ENCODE assay signal across 8 cellular contexts in genomic region chrX:39859991-39860861, GRCh38.
A peak's percentile ranks its signal among the peaks of the same experiment; 100 is the strongest.
DNase-seq lines count a peak whose midpoint lies in the region; ATAC-seq and TF ChIP-seq lines count a peak whose summit lies in the region.

No MANE protein-coding gene starts in this region.

- H3K4me3 ChIP-seq in DND-41 (ENCODE audit: low read depth in 1 of 2, low read length in 2 of 2), result no peak overlapping the region
- no peak overlapping the region for H3K4me3 ChIP-seq in esophagus squamous epithelium
- H3K4me3 ChIP-seq in A673 (ENCODE audit: low read depth, low read length, poor library complexity, severe bottlenecking), result no peak overlapping the region

- H3K36me3 Mint-ChIP-seq in T-cell (no peaks in the 10 kb centered on the region), naive B cell (no peaks in the 10 kb centered on the region)

- peak overlapping the region in 1 of 3 donors; percentile 29 for H3K4me3 Mint-ChIP-seq in T-cell
- no peak overlapping the region for H3K4me3 Mint-ChIP-seq in naive B cell

- H2AFZ ChIP-seq in DND-41 (ENCODE audit: low read depth, low read length), result no peak overlapping the region

- peaks cover 45% of the 10 kb centered on the region for H3K4me1 ChIP-seq in DND-41 (ENCODE audit: insufficient read depth, low read length)
- peaks cover 0 to 25% (median 10%) of the 10 kb centered on the region in 3 donors for H3K4me1 ChIP-seq in esophagus squamous epithelium
- peaks cover 10% of the 10 kb centered on the region for H3K4me1 ChIP-seq in A673 (ENCODE audit: insufficient read depth, low read length, poor library complexity, severe bottlenecking)

- H3K9me3 Mint-ChIP-seq in T-cell (no peaks in the 10 kb centered on the region), naive B cell (peaks cover 0 to 6% (median 2%) of the 10 kb centered on the region in 7 donors)

- TF ChIP-seq CTCF in DND-41 (IDR thresholded peaks at IDR 0.05; ENCODE audit: borderline replicate concordance, extremely low read depth, low read length, poor library complexity, severe bottlenecking), result peak; percentile 20
- TF ChIP-seq CTCF in esophagus squamous epithelium (IDR thresholded peaks at IDR 0.05), result no peak
- TF ChIP-seq CTCF in A673 (conservative IDR thresholded peaks at IDR 0.05; ENCODE audit: low read depth, low read length), result no peak

- H4K20me1 ChIP-seq in DND-41 (ENCODE audit: insufficient read depth, low read length), result no peaks in the 10 kb centered on the region

- no TSS peak for BruUV-seq in A673 (replicated peaks; lab: Mats Ljungman, UMichigan)

- TF ChIP-seq POLR2A in esophagus squamous epithelium (IDR thresholded peaks at IDR 0.05), result no peak

- H3K27me3 Mint-ChIP-seq in T-cell (no peaks in the 10 kb centered on the region), naive B cell (peaks cover 0 to 5% (median 4%) of the 10 kb centered on the region in 3 donors)

- no peaks in the 10 kb centered on the region for H3K79me2 ChIP-seq in DND-41 (ENCODE audit: insufficient read depth, low read length)

- H3K9me3 ChIP-seq in DND-41 (ENCODE audit: insufficient read depth, low read length, severe bottlenecking), result no peaks in the 10 kb centered on the region
- no peaks in the 10 kb centered on the region for H3K9me3 ChIP-seq in esophagus squamous epithelium
- no peaks in the 10 kb centered on the region for H3K9me3 ChIP-seq in A673 (ENCODE audit: low read depth, low read length, poor library complexity, severe bottlenecking)

- H3K36me3 ChIP-seq in DND-41 (ENCODE audit: insufficient read depth, low read length) (no peaks in the 10 kb centered on the region), esophagus squamous epithelium (no peaks in the 10 kb centered on the region), A673 (ENCODE audit: insufficient read depth, low read length, poor library complexity, severe bottlenecking) (no peaks in the 10 kb centered on the region)

- 21 to 27% methylated on average over 5 to 9 of the region's 13 CpGs for WGBS in esophagus squamous epithelium, 2 donors

- intact Hi-C loops in esophagus squamous epithelium (cut with DNase I), result no loop called here
- intact Hi-C loops in A673 (cut with micrococcal nuclease; ENCODE audit: unreplicated experiment), result no loop called here

- H3K27ac Mint-ChIP-seq in T-cell, result peak overlapping the region; percentile 71 to 89
- no peak overlapping the region for H3K27ac Mint-ChIP-seq in naive B cell

- CTCF ChIA-PET in T-cell (lab: Charles Lee) (no interaction called here), A673 (lab: Charles Lee) (no interaction called here)

- DNase-seq in DND-41 (peak; percentile 79), HT1080 (ENCODE audit: low read depth) (peak; percentile 82), T-cell (peak in 30 of 34 experiments; percentile 10 to 70 (median 29)), naive B cell (no peak), esophagus squamous epithelium (lab: John Stamatoyannopoulos, UW) (no peak), A673 (ENCODE audit: low spot score) (no peak)
- peak; percentile 56 for DNase-seq in activated naive CD8-positive, alpha-beta T cell treated with anti-CD3 and anti-CD28 coated beads, Interleukin-2, amount 50 U/mL, for 16 hours (ENCODE audit: low read depth, low spot score)

- H3K27me3 ChIP-seq in DND-41 (ENCODE audit: insufficient read depth, low read length, poor library complexity) (no peaks in the 10 kb centered on the region), esophagus squamous epithelium (no peaks in the 10 kb centered on the region), A673 (replicated peaks; ENCODE audit: insufficient read depth, low read depth, low read length, poor library complexity) (no peaks in the 10 kb centered on the region)

- H3K9ac ChIP-seq in DND-41 (ENCODE audit: low read depth, low read length), result peak overlapping the region; percentile 36

- peak overlapping the region; percentile 92 for H3K27ac ChIP-seq in DND-41 (ENCODE audit: low read length)
- peak overlapping the region in 1 of 4 donors; percentile 28 for H3K27ac ChIP-seq in esophagus squamous epithelium
- no peak overlapping the region for H3K27ac ChIP-seq in A673 (ENCODE audit: low read depth, low read length, poor library complexity, severe bottlenecking)

- ATAC-seq in DND-41 (ENCODE audit: insufficient read depth, low read depth) (peak; percentile 73), GM21390 (IDR thresholded peaks at IDR 0.05; ENCODE audit: unreplicated experiment) (peak; percentile 71), T-cell (replicated peaks in 1 of 4) (peak; percentile 31 to 43 (median 40)), naive B cell (ENCODE audit: low read depth in 2 of 2) (peak; percentile 12 to 17)

- POLR2A ChIA-PET in T-cell (lab: Charles Lee) (interaction anchor here in 1 of 2 donors (0.6 kb wide), 2 partner anchors 223 to 726 kb away, joined by 3 read pairs; no protein-coding TSS in a partner anchor), A673 (lab: Charles Lee; ENCODE audit: low non-redundant PET) (interaction anchor here (0.7 kb wide), 1 partner anchor 23 kb away, joined by 3 read pairs; no protein-coding TSS in a partner anchor)

- H3K4me2 ChIP-seq in DND-41 (ENCODE audit: insufficient read depth, low read length), result peak overlapping the region; percentile 45

- peaks cover 29 to 45% (median 40%) of the 10 kb centered on the region in 3 donors for H3K4me1 Mint-ChIP-seq in T-cell
- peaks cover 9 to 14% (median 10%) of the 10 kb centered on the region in 3 donors for H3K4me1 Mint-ChIP-seq in naive B cell

Comparison
In these comparisons a context has a peak if more than half of its experiments do, and no peak if none do; other contexts are left out.
1. ATAC-seq: peak in every context shown above with its lines; median percentile 73 in DND-41; 71 in GM21390; 40 in T-cell; 14 in naive B cell.
2. DNase-seq: peak in DND-41 (single experiment), HT1080 (single experiment), T-cell (30 of 34) and activated naive CD8-positive, alpha-beta T cell treated with anti-CD3 and anti-CD28 coated beads, Interleukin-2, amount 50 U/mL, for 16 hours (single experiment); none in naive B cell (single experiment), esophagus squamous epithelium (single experiment) and A673 (single experiment).
3. H3K27ac Mint-ChIP-seq: peak in T-cell (2 of 2); none in naive B cell (0 of 6).